In the genomic region with DNA sequence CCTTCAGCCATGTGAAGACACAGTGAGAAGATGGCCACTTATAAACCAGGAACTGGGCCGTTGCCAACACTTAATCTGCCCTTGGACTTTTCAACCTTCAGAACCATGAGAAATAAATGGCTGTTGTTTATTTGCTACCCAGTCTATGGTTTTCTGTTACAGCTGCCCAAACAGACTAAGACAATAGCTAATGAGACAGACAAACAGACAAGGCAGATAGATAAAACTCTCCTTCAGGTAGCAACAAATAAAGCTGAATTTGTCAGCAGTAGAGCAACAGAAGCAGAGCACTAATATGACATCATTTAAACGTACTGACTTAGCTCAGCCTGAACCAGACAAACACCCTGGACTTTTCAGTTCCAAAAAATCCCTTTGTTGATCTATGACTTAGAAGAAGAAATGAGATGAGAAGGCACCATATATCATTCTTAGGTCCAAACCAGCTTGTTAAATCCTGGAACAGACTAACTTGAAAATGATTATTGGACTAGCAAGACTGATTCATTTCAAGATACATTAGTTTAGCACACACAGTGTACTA, we compare ENCODE assay signal across 13 cellular contexts. TPM values are rescaled to one million over a fixed set of nuclear protein-coding genes. Genes with fewer than 3 reads are reported as not detected.
DNase-seq lines count a peak whose midpoint lies in the region; ATAC-seq and TF ChIP-seq lines count a peak whose summit lies in the region.
"Had no signal": no experiment of that assay in that cellular context is flagged by ENCODE, and none has a peak within 500 bp of the region (broad histone marks: within the 10 kb centered on the region; RNA-seq: fewer than 3 reads in every experiment).

No MANE protein-coding gene starts in this region.

- TF ChIP-seq POLR2A in right lobe of liver (IDR thresholded peaks at IDR 0.05) = no peak

- peaks cover 0 to 13% (median 0%) of the 10 kb centered on the region in 4 donors for H3K4me1 ChIP-seq in right lobe of liver

- TF ChIP-seq CTCF in right lobe of liver (IDR thresholded peaks at IDR 0.05) = no peak

- no peak overlapping the region for H3K27ac ChIP-seq in right lobe of liver
- H3K27ac ChIP-seq: heart left ventricle had no signal

- 47% methylated on average over 2 of the region's 2 CpGs for WGBS in right lobe of liver (ENCODE audit: insufficient coverage, low coverage, low lambda C conversion rate, missing lambda C conversion rate)

- intact Hi-C loops in right lobe of liver (cut with DNase I) = no loop called here

- peak; percentile 69 for DNase-seq in DMS79 (lab: John Stamatoyannopoulos, UW)
- peak; percentile 87 for DNase-seq in NCI-H774 (lab: John Stamatoyannopoulos, UW)
- no peak for DNase-seq in right lobe of liver
- no peak for DNase-seq in mesenteric fat pad (ENCODE audit: low spot score)
- no peak for DNase-seq in NCI-H1694 (lab: John Stamatoyannopoulos, UW)
- DNase-seq in activated effector memory CD4-positive, alpha-beta T cell treated with Interleukin-2 at 50 U/mL for 16 hours = no peak
- DNase-seq: heart left ventricle; NCI-H526 treated with DMSO at 0.1 percent for 48 hours; stimulated activated CD4-positive, alpha-beta T cell treated with anti-CD3 and anti-CD28 coated beads, Interleukin-12 subunit alpha, Interleukin-12 subunit beta, amount 100 ng/mL, for 4 hours; stimulated activated naive CD4-positive, alpha-beta T cell had no signal

- no peaks in the 10 kb centered on the region for H3K9me3 ChIP-seq in right lobe of liver

- H3K27me3 ChIP-seq in right lobe of liver = no peaks in the 10 kb centered on the region
- H3K27me3 ChIP-seq: heart left ventricle had no signal

- no peak overlapping the region for H3K4me3 ChIP-seq in right lobe of liver
- H3K4me3 ChIP-seq: heart left ventricle had no signal

- no peaks in the 10 kb centered on the region for H3K36me3 ChIP-seq in right lobe of liver

- peak; percentile 69 for ATAC-seq in HG02852 (IDR thresholded peaks at IDR 0.05; ENCODE audit: unreplicated experiment)
- ATAC-seq in right lobe of liver = peak in 3 of 4 donors; percentile 21 to 61 (median 45)
- ATAC-seq in GM19324 (IDR thresholded peaks at IDR 0.05; ENCODE audit: low FRiP score, unreplicated experiment) = no peak
- ATAC-seq: HCT116, heart left ventricle had no signal

RNA-seq across cellular contexts. Expression of a gene that starts 27.0 kb away (rescaled TPM):
- total RNA-seq in right lobe of liver = 10 to 100 TPM; 19.6 to 34.7 (median 25.9) TPM
- total RNA-seq in mesenteric fat pad = 35.1 TPM

Comparison
In these comparisons a context has a peak if more than half of its experiments do, and no peak if none do; other contexts are left out.
1. DNase-seq: peak in DMS79 (single experiment) and NCI-H774 (single experiment); none in right lobe of liver (0 of 3), mesenteric fat pad (single experiment), NCI-H1694 (single experiment) and activated effector memory CD4-positive, alpha-beta T cell treated with Interleukin-2 at 50 U/mL for 16 hours (single experiment).